Comparison of ENCODE assay signal across 1 cellular context in genomic region chr19:39032164-39032918, GRCh38.
TF ChIP-seq lines count a peak whose summit lies in the region.

Gene FBXO27 (minus strand): TSS chr19:39032549. CDS start chr19:39032227, 322 bp downstream.

TF ChIP-seq in HEK293, 187 proteins besides CTCF, POLR2A, EP300 and RAD21 (continued from another document):
- 0 out of 2 replicates have a peak, but pooled peaks have one; percentile 10 for TF ChIP-seq PRDM4 (tag by site-specific recombination; IDR thresholded peaks at IDR 0.05)
- TF ChIP-seq ZNF692 (tag by site-specific recombination; IDR thresholded peaks at IDR 0.05): no peak
- no peak for TF ChIP-seq ZNF670 (tag by site-specific recombination; IDR thresholded peaks at IDR 0.05; ENCODE audit: low read depth)
- peak; percentile 91 for TF ChIP-seq ZNF335 (tag by site-specific recombination; conservative IDR thresholded peaks at IDR 0.05)
- TF ChIP-seq ZNF112 (tag by site-specific recombination; IDR thresholded peaks at IDR 0.05): no peak
- TF ChIP-seq ZNF211 (tag by site-specific recombination; IDR thresholded peaks at IDR 0.05; ENCODE audit: low read depth): no peak
- TF ChIP-seq ZBTB48 (tag by site-specific recombination; IDR thresholded peaks at IDR 0.05): peak; percentile 78
- TF ChIP-seq ZBTB20 (tag by site-specific recombination; IDR thresholded peaks at IDR 0.05): no peak
- no peak for TF ChIP-seq PRDM10 (tag by site-specific recombination; IDR thresholded peaks at IDR 0.05)
- no peak for TF ChIP-seq ZSCAN30 (tag by site-specific recombination; IDR thresholded peaks at IDR 0.05)
- TF ChIP-seq ZNF18 (tag by site-specific recombination; IDR thresholded peaks at IDR 0.05): no peak
- TF ChIP-seq ZEB2 (tag by site-specific recombination; IDR thresholded peaks at IDR 0.05): peak; percentile 68; the same call in 1 of the 2 replicates
- no peak for TF ChIP-seq MEIS1 (CRISPR knock-in tag; IDR thresholded peaks at IDR 0.05; ENCODE audit: borderline replicate concordance)
- TF ChIP-seq ZNF341 (tag by site-specific recombination; IDR thresholded peaks at IDR 0.05; ENCODE audit: low read depth): peak; percentile 85
- TF ChIP-seq ZNF555 (tag by site-specific recombination; conservative IDR thresholded peaks at IDR 0.05): no peak
- TF ChIP-seq PATZ1 (tag by site-specific recombination; IDR thresholded peaks at IDR 0.05): peak; percentile 58
- TF ChIP-seq ZNF280D (tag by site-specific recombination; IDR thresholded peaks at IDR 0.05): no peak
- TF ChIP-seq KLF7 (tag by site-specific recombination; IDR thresholded peaks at IDR 0.05; ENCODE audit: borderline replicate concordance): no peak
- TF ChIP-seq ZNF10 (tag by site-specific recombination; IDR thresholded peaks at IDR 0.05): peak; percentile 49; the same call in 1 of the 2 replicates
- no peak for TF ChIP-seq OVOL3 (tag by site-specific recombination; IDR thresholded peaks at IDR 0.05)
- TF ChIP-seq ZNF837 (tag by site-specific recombination; IDR thresholded peaks at IDR 0.05): no peak; the same call in 1 of the 2 replicates
- no peak for TF ChIP-seq ZNF621 (tag by site-specific recombination; IDR thresholded peaks at IDR 0.05)
- TF ChIP-seq OSR2 (tag by site-specific recombination; IDR thresholded peaks at IDR 0.05): peak; percentile 31
- TF ChIP-seq RBAK (tag by site-specific recombination; IDR thresholded peaks at IDR 0.05): no peak
- 0 out of 2 replicates have a peak, but pooled peaks have one; percentile 5 for TF ChIP-seq ZNF184 (tag by site-specific recombination; IDR thresholded peaks at IDR 0.05)
- TF ChIP-seq ZXDB (tag by site-specific recombination; IDR thresholded peaks at IDR 0.05): no peak; the same call in 1 of the 2 replicates
- peak; percentile 51; the same call in 1 of the 2 replicates for TF ChIP-seq KLF9 (tag by site-specific recombination; IDR thresholded peaks at IDR 0.05; ENCODE audit: low read depth)
- TF ChIP-seq GLIS1 (tag by site-specific recombination; IDR thresholded peaks at IDR 0.05): no peak
- no peak for TF ChIP-seq ZNF610 (tag by site-specific recombination; IDR thresholded peaks at IDR 0.05; ENCODE audit: borderline replicate concordance)
- no peak for TF ChIP-seq ZNF514 (tag by site-specific recombination; IDR thresholded peaks at IDR 0.05)
- TF ChIP-seq BCL6B (tag by site-specific recombination; IDR thresholded peaks at IDR 0.05): no peak
- peak; percentile 64 for TF ChIP-seq SP2 (tag by site-specific recombination; IDR thresholded peaks at IDR 0.05)
- TF ChIP-seq ELK4 (IDR thresholded peaks at IDR 0.05; ENCODE audit: borderline replicate concordance, low read depth, low read length): no peak
- 0 out of 2 replicates have a peak, but pooled peaks have one; percentile 6 for TF ChIP-seq ZNF398 (tag by site-specific recombination; IDR thresholded peaks at IDR 0.05)
- TF ChIP-seq ZBTB7A (tag by site-specific recombination; IDR thresholded peaks at IDR 0.05; ENCODE audit: low read depth): peak; percentile 59
- no peak for TF ChIP-seq IKZF3 (tag by site-specific recombination; IDR thresholded peaks at IDR 0.05)
- 0 out of 2 replicates have a peak, but pooled peaks have one; percentile 22 for TF ChIP-seq SALL2 (tag by site-specific recombination; IDR thresholded peaks at IDR 0.05; ENCODE audit: borderline replicate concordance)
- TF ChIP-seq ZSCAN23 (tag by site-specific recombination; IDR thresholded peaks at IDR 0.05): 0 out of 2 replicates have a peak, but pooled peaks have one; percentile 39
